In the genomic region with DNA sequence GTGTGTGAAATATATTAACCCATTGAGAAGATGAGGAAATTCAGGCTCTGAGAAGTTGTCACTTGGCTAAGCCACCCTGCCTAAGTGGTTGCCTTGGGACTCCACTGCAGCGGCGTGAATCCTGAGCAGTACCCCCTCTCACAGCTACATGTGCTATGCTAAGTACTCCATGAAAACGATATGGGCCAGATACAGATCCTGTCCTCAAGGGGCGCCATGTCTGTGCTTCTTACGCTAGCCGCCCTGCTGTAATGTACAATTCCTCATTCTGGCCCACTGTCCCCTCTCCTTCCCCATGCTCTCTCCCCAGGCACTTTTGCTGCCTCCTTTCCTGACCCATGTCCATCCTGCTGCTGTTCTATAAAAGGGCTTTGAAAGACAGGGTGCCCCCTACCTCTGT, we compare ENCODE assay signal across 2 cellular contexts.
A peak's percentile ranks its signal among the peaks of the same experiment; 100 is the strongest.
TF ChIP-seq lines count a peak whose summit lies in the region.

No MANE protein-coding gene starts in this region.

TF ChIP-seq in H1, 55 proteins besides CTCF, POLR2A, EP300 and RAD21:
- TF ChIP-seq POLR2AphosphoS5 (IDR thresholded peaks at IDR 0.05; ENCODE audit: low read depth, low read length) (peak; percentile 53; the same call in 1 of the 2 replicates), MAX (IDR thresholded peaks at IDR 0.05) (peak; percentile 71), BACH1 (IDR thresholded peaks at IDR 0.05; ENCODE audit: low read length) (no peak)

TF ChIP-seq in neural cell, 6 proteins besides CTCF, POLR2A, EP300 and RAD21:
- TF ChIP-seq MXI1 (conservative IDR thresholded peaks at IDR 0.05; ENCODE audit: poor library complexity, severe bottlenecking) (no peak), REST (IDR thresholded peaks at IDR 0.05; ENCODE audit: borderline replicate concordance) (no peak), EZH2 (IDR thresholded peaks at IDR 0.05; ENCODE audit: borderline replicate concordance, insufficient read depth, low read length, poor library complexity, severe bottlenecking) (no peak), TAF1 (IDR thresholded peaks at IDR 0.05; ENCODE audit: low read depth) (no peak), POLR2AphosphoS5 (IDR thresholded peaks at IDR 0.05) (no peak), SMC3 (conservative IDR thresholded peaks at IDR 0.05; ENCODE audit: poor library complexity) (no peak)
